ENCODE assay signal across 15 cellular contexts in the genomic region with DNA sequence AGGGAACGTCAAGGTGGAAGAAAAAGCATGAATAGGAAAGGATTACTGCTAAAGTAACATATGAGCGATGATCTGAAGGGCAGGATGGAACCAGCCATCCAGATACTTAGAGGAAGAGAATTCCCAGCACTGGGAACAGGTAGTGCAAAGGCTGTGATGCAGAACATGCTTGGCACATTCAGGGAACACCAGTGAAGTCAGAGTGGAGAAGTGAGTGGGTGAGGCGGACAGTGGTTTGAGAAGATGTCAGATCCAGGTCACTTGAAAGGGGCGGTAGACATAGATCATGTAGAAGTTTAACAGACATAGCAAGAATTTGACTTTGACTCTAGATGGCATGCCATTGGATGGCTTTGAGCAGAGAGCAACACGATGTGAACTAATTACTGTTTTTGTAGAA.
DNase-seq lines count a peak whose midpoint lies in the region; ATAC-seq, FAIRE-seq and TF ChIP-seq lines count a peak whose summit lies in the region.
"Had no signal": no experiment of that assay in that cellular context is flagged by ENCODE, and none has a peak within 500 bp of the region (broad histone marks: within the 10 kb centered on the region; RNA-seq: fewer than 3 reads in every experiment).

No MANE protein-coding gene starts in this region.

- no peak overlapping the region for H2AFZ ChIP-seq in PC-3 (ENCODE audit: low read length)
- H2AFZ ChIP-seq: GM23248 had no signal

- H3K27ac ChIP-seq in A549 (peak overlapping the region; percentile 81 to 88), PC-3 (ENCODE audit: low read length) (peak overlapping the region; percentile 88; the same call in 1 of the 2 replicates)
- H3K27ac ChIP-seq: 22Rv1; BLaER1 treated with 17β-estradiol and CSF1 and Interleukin-3, amounts not matched to agents 10 nM and 100 nM; GM23248 had no signal

- no peak for TF ChIP-seq POLR2A in A549 (IDR thresholded peaks at IDR 0.05; ENCODE audit: low read length)

- peaks cover 86% of the 10 kb centered on the region for H3K4me1 ChIP-seq in A549
- H3K4me1 ChIP-seq in PC-3 (ENCODE audit: insufficient read depth, low read length) = peaks cover 39% of the 10 kb centered on the region

- H3K4me2 ChIP-seq in A549 (peak overlapping the region; percentile 75; the same call in 2 of the 3 replicates), PC-3 (ENCODE audit: low read length) (no peak overlapping the region)
- H3K4me2 ChIP-seq: BLaER1 treated with 17β-estradiol and CSF1 and Interleukin-3, amounts not matched to agents 10 nM and 100 nM had no signal

- 76% methylated on average over 5 of the region's 5 CpGs for WGBS in A549 (ENCODE audit: missing lambda C conversion rate)

- no peaks in the 10 kb centered on the region for H3K27me3 ChIP-seq in PC-3 (ENCODE audit: low read length)
- H3K27me3 ChIP-seq: BLaER1 treated with 17β-estradiol and CSF1 and Interleukin-3, amounts not matched to agents 10 nM and 100 nM had no signal

- no peak for TF ChIP-seq CTCF in A549 (IDR thresholded peaks at IDR 0.05)
- no peak for TF ChIP-seq CTCF in PC-3 (conservative IDR thresholded peaks at IDR 0.05; ENCODE audit: low read depth, low read length)

- no peaks in the 10 kb centered on the region for H3K36me3 ChIP-seq in PC-3 (ENCODE audit: low read depth, low read length)
- H3K36me3 ChIP-seq: BLaER1 treated with 17β-estradiol and CSF1 and Interleukin-3, amounts not matched to agents 10 nM and 100 nM had no signal

- no peaks in the 10 kb centered on the region for H3F3A ChIP-seq in PC-3 (ENCODE audit: low read length, unreplicated experiment)

- peaks cover 9% of the 10 kb centered on the region for H3K9me3 ChIP-seq in A549
- H3K9me3 ChIP-seq in PC-3 (ENCODE audit: low read length) = no peaks in the 10 kb centered on the region

- no peaks in the 10 kb centered on the region for H4K20me1 ChIP-seq in PC-3 (ENCODE audit: low read length)
- H4K20me1 ChIP-seq: BLaER1 treated with 17β-estradiol and CSF1 and Interleukin-3, amounts not matched to agents 10 nM and 100 nM had no signal

- ATAC-seq in A549 (peak in 1 of 2 experiments; percentile 17; a peak in 3 of 6 replicates), PC-3 (no peak), GM21619 (IDR thresholded peaks at IDR 0.05; ENCODE audit: unreplicated experiment) (no peak)

- POLR2A ChIA-PET in A549 (lab: Yijun Ruan, JAX) = no interaction called here
- POLR2A ChIA-PET in PC-3 (lab: Charles Lee; ENCODE audit: unreplicated experiment) = no interaction called here

- CTCF ChIA-PET in A549 (lab: Yijun Ruan, JAX) = interaction anchor here (1.2 to 3.1 kb wide), 2 partner anchors 9 to 154 kb away, joined by 3 to 9 read pairs; no protein-coding TSS in a partner anchor
- CTCF ChIA-PET in PC-3 (lab: Charles Lee) = no interaction called here

- H3K4me3 ChIP-seq in A549 = no peak overlapping the region
- H3K4me3 ChIP-seq in PC-3 (ENCODE audit: low read length) = no peak overlapping the region
- H3K4me3 ChIP-seq: BLaER1 treated with 17β-estradiol and CSF1 and Interleukin-3, amounts not matched to agents 10 nM and 100 nM; GM23248 had no signal

- H3K9me2 ChIP-seq in PC-3 (replicated peaks; ENCODE audit: low read length) = no peaks in the 10 kb centered on the region

- no peaks in the 10 kb centered on the region for H3K79me2 ChIP-seq in PC-3 (ENCODE audit: low read length)

- BruUV-seq in PC-3 (replicated peaks; lab: Mats Ljungman, UMichigan) = no TSS peak

- no peak for TF ChIP-seq EP300 in A549 (IDR thresholded peaks at IDR 0.05)

- FAIRE-seq in A549 (lab: Jason Lieb, UNC) = no peak

- no peak overlapping the region for H3K9ac ChIP-seq in PC-3 (ENCODE audit: low read length)
- H3K9ac ChIP-seq: BLaER1 treated with 17β-estradiol and CSF1 and Interleukin-3, amounts not matched to agents 10 nM and 100 nM; GM23248 had no signal

- TF ChIP-seq RAD21 in A549 (conservative IDR thresholded peaks at IDR 0.05 in 1 of 2, IDR thresholded peaks at IDR 0.05 in 1 of 2) = no peak

- intact Hi-C loops in PC-3 (cut with micrococcal nuclease) = loop anchor here (5.0 kb wide), 3 partner anchors 48 to 278 kb away; no protein-coding TSS in a partner anchor

- DNase-seq in A549 (ENCODE audit: low read depth in 1 of 2, low spot score in 1 of 2) (no peak), PC-3 (no peak), kidney tubule cell (ENCODE audit: low spot score) (peak; percentile 62), renal cortical epithelial cell (ENCODE audit: low read depth) (peak; percentile 92)
- no peak for DNase-seq in activated CD8-positive, alpha-beta memory T cell treated with anti-CD3 and anti-CD28 coated beads, Interleukin-2, amount 50 U/mL, for 4 hours
- no peak for DNase-seq in effector CD8-positive, alpha-beta T cell (lab: John Stamatoyannopoulos, UW)
- DNase-seq: ACHN; Calu3; CD4-positive, CD25-positive, alpha-beta regulatory T cell; DMS 273 treated with DMSO at 0.1 percent for 48 hours; GM23248; H9 had no signal

TF ChIP-seq in A549, 52 proteins besides CTCF, POLR2A, EP300 and RAD21:
- no peak for TF ChIP-seq HOXB13 (CRISPR knock-in tag; IDR thresholded peaks at IDR 0.05; ENCODE audit: low read depth)
- no peak for TF ChIP-seq ESRRA (IDR thresholded peaks at IDR 0.05; ENCODE audit: borderline replicate concordance, low read length)
- TF ChIP-seq, protein P1, sequence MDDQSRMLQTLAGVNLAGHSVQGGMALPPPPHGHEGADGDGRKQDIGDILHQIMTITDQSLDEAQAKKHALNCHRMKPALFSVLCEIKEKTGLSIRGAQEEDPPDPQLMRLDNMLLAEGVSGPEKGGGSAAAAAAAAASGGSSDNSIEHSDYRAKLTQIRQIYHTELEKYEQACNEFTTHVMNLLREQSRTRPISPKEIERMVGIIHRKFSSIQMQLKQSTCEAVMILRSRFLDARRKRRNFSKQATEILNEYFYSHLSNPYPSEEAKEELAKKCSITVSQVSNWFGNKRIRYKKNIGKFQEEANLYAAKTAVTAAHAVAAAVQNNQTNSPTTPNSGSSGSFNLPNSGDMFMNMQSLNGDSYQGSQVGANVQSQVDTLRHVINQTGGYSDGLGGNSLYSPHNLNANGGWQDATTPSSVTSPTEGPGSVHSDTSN (IDR thresholded peaks at IDR 0.05) = no peak
- no peak for TF ChIP-seq FOXS1 (CRISPR knock-in tag; IDR thresholded peaks at IDR 0.05)
- TF ChIP-seq KDM5A (IDR thresholded peaks at IDR 0.05) = no peak
- no peak for TF ChIP-seq NR3C1 (IDR thresholded peaks at IDR 0.05)
- TF ChIP-seq ZC3H11A (IDR thresholded peaks at IDR 0.05) = no peak
- no peak for TF ChIP-seq ATOH8 (CRISPR knock-in tag; IDR thresholded peaks at IDR 0.05; ENCODE audit: low read depth)
- TF ChIP-seq JUNB (IDR thresholded peaks at IDR 0.05) = no peak
- TF ChIP-seq, protein P2, sequence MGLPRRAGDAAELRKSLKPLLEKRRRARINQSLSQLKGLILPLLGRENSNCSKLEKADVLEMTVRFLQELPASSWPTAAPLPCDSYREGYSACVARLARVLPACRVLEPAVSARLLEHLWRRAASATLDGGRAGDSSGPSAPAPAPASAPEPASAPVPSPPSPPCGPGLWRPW (IDR thresholded peaks at IDR 0.05) = no peak
- no peak for TF ChIP-seq MAX (IDR thresholded peaks at IDR 0.05)
- no peak for TF ChIP-seq BHLHE40 (IDR thresholded peaks at IDR 0.05; ENCODE audit: low read depth, low read length)
- TF ChIP-seq KDM1A (IDR thresholded peaks at IDR 0.05; ENCODE audit: low read depth) = no peak
- TF ChIP-seq ZNF302 (CRISPR knock-in tag; IDR thresholded peaks at IDR 0.05) = no peak
- TF ChIP-seq POLR2AphosphoS2 (conservative IDR thresholded peaks at IDR 0.05; ENCODE audit: low read length) = no peak
- TF ChIP-seq FOSL2 (IDR thresholded peaks at IDR 0.05) = no peak
- TF ChIP-seq FOSL2 (CRISPR knock-in tag; IDR thresholded peaks at IDR 0.05) = no peak
- TF ChIP-seq CBX2 (IDR thresholded peaks at IDR 0.05; ENCODE audit: borderline replicate concordance, low read depth) = no peak
- TF ChIP-seq ZFP36 (IDR thresholded peaks at IDR 0.05; ENCODE audit: borderline replicate concordance, partially characterized antibody) = no peak
- no peak for TF ChIP-seq ZSCAN20 (CRISPR knock-in tag; IDR thresholded peaks at IDR 0.05)
- TF ChIP-seq HDAC2 (IDR thresholded peaks at IDR 0.05) = no peak
TF ChIP-seq in A549: peak in this region for 0.

Comparison
In these comparisons a context has a peak if more than half of its experiments do, and no peak if none do; other contexts are left out.
1. DNase-seq: peak in kidney tubule cell (single experiment) and renal cortical epithelial cell (single experiment); none in A549 (0 of 2), PC-3 (single experiment), activated CD8-positive, alpha-beta memory T cell treated with anti-CD3 and anti-CD28 coated beads, Interleukin-2, amount 50 U/mL, for 4 hours (single experiment) and effector CD8-positive, alpha-beta T cell (single experiment).